In genomic region chr7:133815677-133816210, GRCh38 we compare ENCODE assay signal across 1 cellular context.
TF ChIP-seq lines count a peak whose summit lies in the region.

No MANE protein-coding gene starts in this region.

TF ChIP-seq in HepG2, 621 proteins besides CTCF, POLR2A, EP300 and RAD21 (continued from another document):
- TF ChIP-seq PRDM10 (CRISPR knock-in tag; IDR thresholded peaks at IDR 0.05; ENCODE audit: low read depth), result peak; percentile 75; the same call in 1 of the 2 replicates
- TF ChIP-seq ZKSCAN5 (CRISPR knock-in tag; IDR thresholded peaks at IDR 0.05), result peak; percentile 94
- TF ChIP-seq SMARCE1 (IDR thresholded peaks at IDR 0.05; ENCODE audit: borderline replicate concordance), result no peak
- no peak for TF ChIP-seq U2AF1 (optimal IDR thresholded peaks at IDR 0.05; ENCODE audit: low read depth, low read length)
- TF ChIP-seq HHEX (CRISPR knock-in tag; IDR thresholded peaks at IDR 0.05), result peak; percentile 56; the same call in 1 of the 2 replicates
- no peak for TF ChIP-seq ZNF891 (CRISPR knock-in tag; IDR thresholded peaks at IDR 0.05)
- no peak for TF ChIP-seq ELF1 (CRISPR knock-in tag; IDR thresholded peaks at IDR 0.05)
- no peak for TF ChIP-seq ZNF326 (CRISPR knock-in tag; IDR thresholded peaks at IDR 0.05; ENCODE audit: borderline replicate concordance)
- TF ChIP-seq THAP9 (CRISPR knock-in tag; IDR thresholded peaks at IDR 0.05; ENCODE audit: borderline replicate concordance), result no peak
- TF ChIP-seq ZNF670 (CRISPR knock-in tag; IDR thresholded peaks at IDR 0.05; ENCODE audit: borderline replicate concordance), result no peak
- TF ChIP-seq ATF4 (CRISPR knock-in tag; IDR thresholded peaks at IDR 0.05), result no peak; a peak in 1 of 4 replicates
- no peak for TF ChIP-seq THAP8 (CRISPR knock-in tag; IDR thresholded peaks at IDR 0.05; ENCODE audit: borderline replicate concordance)
- TF ChIP-seq MNT (IDR thresholded peaks at IDR 0.05), result no peak
- no peak for TF ChIP-seq YY1 (IDR thresholded peaks at IDR 0.05; ENCODE audit: insufficient read depth, insufficient replicate concordance, low read depth, low read length)
- no peak for TF ChIP-seq ZNF180 (CRISPR knock-in tag; IDR thresholded peaks at IDR 0.05; ENCODE audit: borderline replicate concordance, low read depth)
- no peak; the same call in 1 of the 2 replicates for TF ChIP-seq YEATS2 (CRISPR knock-in tag; IDR thresholded peaks at IDR 0.05; ENCODE audit: borderline replicate concordance)
- TF ChIP-seq TCF7 (IDR thresholded peaks at IDR 0.05; ENCODE audit: low read depth), result peak; percentile 93
- no peak for TF ChIP-seq SP4 (CRISPR knock-in tag; IDR thresholded peaks at IDR 0.05)
- no peak for TF ChIP-seq KDM4B (CRISPR knock-in tag; IDR thresholded peaks at IDR 0.05)
- no peak for TF ChIP-seq KLF16 (CRISPR knock-in tag; IDR thresholded peaks at IDR 0.05)
- TF ChIP-seq ZNF550 (CRISPR knock-in tag; IDR thresholded peaks at IDR 0.05; ENCODE audit: borderline replicate concordance), result no peak
- no peak for TF ChIP-seq PLRG1 (conservative IDR thresholded peaks at IDR 0.05)
- peak; percentile 79; the same call in 1 of the 2 replicates for TF ChIP-seq ERF (CRISPR knock-in tag; IDR thresholded peaks at IDR 0.05)
- no peak for TF ChIP-seq CC2D1A (CRISPR knock-in tag; IDR thresholded peaks at IDR 0.05)
- no peak for TF ChIP-seq TOPORS (CRISPR knock-in tag; IDR thresholded peaks at IDR 0.05)
- TF ChIP-seq ZNF614 (CRISPR knock-in tag; IDR thresholded peaks at IDR 0.05; ENCODE audit: borderline replicate concordance), result peak; percentile 56; the same call in 1 of the 2 replicates
- no peak for TF ChIP-seq ZNF235 (CRISPR knock-in tag; IDR thresholded peaks at IDR 0.05; ENCODE audit: borderline replicate concordance)
- TF ChIP-seq ZNF777 (CRISPR knock-in tag; IDR thresholded peaks at IDR 0.05), result no peak
- TF ChIP-seq ZNF652 (CRISPR knock-in tag; IDR thresholded peaks at IDR 0.05; ENCODE audit: borderline replicate concordance, low read depth), result no peak
- TF ChIP-seq TARDBP (CRISPR knock-in tag; IDR thresholded peaks at IDR 0.05), result peak; percentile 53; the same call in 1 of the 2 replicates
- TF ChIP-seq RELA (CRISPR knock-in tag; IDR thresholded peaks at IDR 0.05), result no peak
- no peak for TF ChIP-seq AKAP8 (CRISPR knock-in tag; IDR thresholded peaks at IDR 0.05)
- no peak for TF ChIP-seq ZNF441 (CRISPR knock-in tag; IDR thresholded peaks at IDR 0.05; ENCODE audit: borderline replicate concordance)
- peak; percentile 36; the same call in 1 of the 2 replicates for TF ChIP-seq ZHX2 (IDR thresholded peaks at IDR 0.05; ENCODE audit: low read depth)
- no peak for TF ChIP-seq ZHX2 (CRISPR knock-in tag; IDR thresholded peaks at IDR 0.05; ENCODE audit: borderline replicate concordance)
- peak; percentile 59 for TF ChIP-seq PATZ1 (CRISPR knock-in tag; IDR thresholded peaks at IDR 0.05)
TF ChIP-seq in HepG2: peak in this region for 135.
